In the genomic region with DNA sequence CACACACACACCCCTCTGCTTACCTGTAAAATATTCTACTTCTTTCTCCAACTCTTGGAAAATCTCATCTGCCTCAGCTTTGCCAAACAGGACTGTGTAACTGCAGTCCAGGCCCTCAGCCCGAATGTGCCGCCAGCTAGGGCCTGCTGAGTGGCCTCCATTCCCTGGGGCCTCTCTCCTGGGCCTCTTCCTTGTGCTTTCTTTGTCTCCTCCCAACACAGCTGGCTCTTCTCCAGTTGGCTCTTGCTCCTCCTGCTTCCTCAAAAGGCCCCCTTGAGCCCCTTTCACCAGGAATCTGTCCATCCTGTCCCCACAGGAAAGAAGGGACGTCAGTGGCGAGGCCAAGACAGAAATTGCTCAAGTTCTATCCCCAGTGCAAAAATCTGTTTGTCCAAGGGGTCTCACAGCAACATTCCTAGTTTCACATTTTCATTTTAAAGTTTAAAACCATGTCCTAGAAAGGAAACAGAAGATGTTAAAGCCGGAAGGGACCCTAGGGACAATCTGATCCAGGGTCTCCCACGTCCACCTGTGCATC, we compare ENCODE assay signal across 7 cellular contexts. TPM values are rescaled to one million over a fixed set of nuclear protein-coding genes. Genes with fewer than 3 reads are reported as not detected.
DNase-seq lines count a peak whose midpoint lies in the region; ATAC-seq and TF ChIP-seq lines count a peak whose summit lies in the region.

No MANE protein-coding gene starts in this region.

- in situ Hi-C loops in HAP-1 (cut with MboI; ENCODE audit: low sequenced_read_pairs): loop anchor here (5.0 to 10.0 kb wide), 3 partner anchors 140 to 528 kb away; a partner anchor contains a TSS

- no peak for TF ChIP-seq POLR2A in spleen (IDR thresholded peaks at IDR 0.05)

- DNase-seq in HAP-1 (ENCODE audit: low spot score in 2 of 2) (peak in 1 of 2 experiments; percentile 37), SJSA1 (ENCODE audit: low read depth in 1 of 2, low spot score in 2 of 2) (no peak), fibroblast of pulmonary artery (ENCODE audit: low read depth) (no peak), spleen (no peak), Ammon's horn (ENCODE audit: low spot score) (no peak), NCI-H345 (lab: John Stamatoyannopoulos, UW) (no peak)

- H3K4me3 ChIP-seq in HAP-1 (peak overlapping the region; percentile 41), SJSA1 (no peak overlapping the region), fibroblast of pulmonary artery (replicated peaks; ENCODE audit: low read depth, low read length) (peak overlapping the region; percentile 66), spleen (peak overlapping the region; percentile 24 to 74 (median 46))

- H3K9me3 ChIP-seq in HAP-1 (no peaks in the 10 kb centered on the region), SJSA1 (replicated peaks) (no peaks in the 10 kb centered on the region), spleen (no peaks in the 10 kb centered on the region)

- 34 to 52% (median 45%) methylated on average over 6 of the region's 6 CpGs for WGBS in spleen, 5 donors

- peaks cover 22% of the 10 kb centered on the region for H3K4me1 ChIP-seq in HAP-1
- peaks cover 24% of the 10 kb centered on the region for H3K4me1 ChIP-seq in SJSA1 (replicated peaks)
- peaks cover 20 to 46% (median 30%) of the 10 kb centered on the region in 6 donors for H3K4me1 ChIP-seq in spleen

- ATAC-seq in HG02642 (IDR thresholded peaks at IDR 0.05; ENCODE audit: poor library complexity, unreplicated experiment): no peak

- H3K27me3 ChIP-seq in HAP-1 (ENCODE audit: low read depth) (no peaks in the 10 kb centered on the region), SJSA1 (replicated peaks) (no peaks in the 10 kb centered on the region), spleen (replicated peaks in 1 of 7) (peaks cover 0 to 8% (median 0%) of the 10 kb centered on the region in 7 donors)

- intact Hi-C loops in spleen (cut with DNase I; ENCODE audit: low total_unique reads): loop anchor here (10.0 kb wide), 2 partner anchors 428 to 528 kb away; a partner anchor contains a TSS

- H3K27ac ChIP-seq in SJSA1: peak overlapping the region; percentile 50
- peak overlapping the region in 5 of 8 donors; percentile 74 to 84 (median 78) for H3K27ac ChIP-seq in spleen

- TF ChIP-seq CTCF in fibroblast of pulmonary artery (IDR thresholded peaks at IDR 0.05; ENCODE audit: low read length, missing control alignments) (no peak), spleen (IDR thresholded peaks at IDR 0.05 in 8 of 11, conservative IDR thresholded peaks at IDR 0.05 in 3 of 11) (no peak)

- H3K36me3 ChIP-seq in HAP-1 (replicated peaks) (peaks cover 50% of the 10 kb centered on the region), SJSA1 (peaks cover 10% of the 10 kb centered on the region), spleen (peaks cover 0 to 43% (median 23%) of the 10 kb centered on the region in 6 donors)

RNA-seq across cellular contexts. Expression of a gene that starts 0.7 kb away (rescaled TPM):
- 7.6 and 13.8 TPM in 2 replicates for total RNA-seq in SJSA1 (2014; rRNA removed; shearing (Covaris generic))
- total RNA-seq in spleen: 10 to 100 TPM in 5 of 7 donors, 1 to 10 TPM in 2; 8.6 to 18.8 (median 12.3) TPM
- polyA plus RNA-seq in spleen: 10 to 100 TPM; 28.2 to 40.3 (median 32.2) TPM

RNA-seq across cellular contexts. Expression of a gene that starts 4.8 kb away (rescaled TPM):
- 30.4 and 30.5 TPM in 2 replicates for total RNA-seq in SJSA1 (2014; rRNA removed; shearing (Covaris generic))
- 10 to 100 TPM; 15.0 to 30.6 (median 18.5) TPM for total RNA-seq in spleen
- polyA plus RNA-seq in spleen: 10 to 100 TPM in 2 of 3 donors, 1 to 10 TPM in 1; 9.8 to 18.1 (median 14.7) TPM

RNA-seq across cellular contexts. Expression of a gene that starts 23.8 kb away (rescaled TPM):
- 1.2 and 2.9 TPM in 2 replicates for total RNA-seq in SJSA1 (2014; rRNA removed; shearing (Covaris generic))
- 100 to 1,000 TPM in 1 of 7 donors, 10 to 100 TPM in 6; 24.7 to 111 (median 55.4) TPM for total RNA-seq in spleen
- polyA plus RNA-seq in spleen: 10 to 100 TPM in 1 of 3 donors, 1 to 10 TPM in 2; 2.8 to 14.9 (median 5.6) TPM

RNA-seq across cellular contexts. Expression of a gene that starts 40.2 kb away (rescaled TPM):
- 7.1 and 30.6 TPM in 2 replicates for total RNA-seq in SJSA1 (2014; rRNA removed; shearing (Covaris generic))
- total RNA-seq in spleen: 10 to 100 TPM in 6 of 7 donors, 1 to 10 TPM in 1; 9.0 to 23.2 (median 12.2) TPM
- 1 to 10 TPM; 3.9 to 4.5 (median 4.1) TPM for polyA plus RNA-seq in spleen
